1 cellular context compared by ENCODE assay signal in the genomic region with DNA sequence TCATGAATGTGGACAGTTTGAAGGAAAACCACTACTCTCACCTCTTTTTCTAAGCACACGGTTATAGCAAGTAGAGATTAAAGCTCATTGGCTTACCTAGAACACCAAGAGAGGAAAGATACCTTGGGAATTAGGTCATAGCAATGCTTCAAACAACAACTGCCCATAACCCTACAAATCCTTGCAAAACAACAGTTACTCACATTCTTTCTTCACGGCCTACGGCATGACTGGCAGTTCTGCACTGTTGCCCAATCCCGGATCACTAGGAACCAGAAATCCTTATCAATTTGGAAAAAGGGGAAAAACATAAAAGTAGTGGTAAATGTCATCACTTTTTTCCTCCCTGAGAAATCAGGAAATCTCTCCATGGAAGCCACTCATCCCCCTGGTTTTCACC.
A peak's percentile ranks its signal among the peaks of the same experiment; 100 is the strongest.
TF ChIP-seq lines count a peak whose summit lies in the region.

No MANE protein-coding gene starts in this region.

TF ChIP-seq in HepG2, 621 proteins besides CTCF, POLR2A, EP300 and RAD21 (continued from another document):
- TF ChIP-seq ATF4 (CRISPR knock-in tag; IDR thresholded peaks at IDR 0.05) (0 out of 4 replicates have a peak, but pooled peaks of 1 of the 2 experiments have one; percentile 46), ETS1 (CRISPR knock-in tag; IDR thresholded peaks at IDR 0.05) (no peak), ZNF230 (CRISPR knock-in tag; IDR thresholded peaks at IDR 0.05) (no peak), ZMAT3 (CRISPR knock-in tag; conservative IDR thresholded peaks at IDR 0.05) (no peak), SYNCRIP (IDR thresholded peaks at IDR 0.05; ENCODE audit: insufficient read depth, low read depth, low read length) (no peak), ZFY (CRISPR knock-in tag; IDR thresholded peaks at IDR 0.05) (no peak), SMAD1 (CRISPR knock-in tag; IDR thresholded peaks at IDR 0.05; ENCODE audit: borderline replicate concordance, low read depth) (no peak), ZNF768 (CRISPR knock-in tag; IDR thresholded peaks at IDR 0.05) (no peak), FOSL2 (CRISPR knock-in tag; IDR thresholded peaks at IDR 0.05) (peak; percentile 80), MED1 (CRISPR knock-in tag; IDR thresholded peaks at IDR 0.05) (0 out of 2 replicates have a peak, but pooled peaks have one; percentile 31), KLF15 (CRISPR knock-in tag; IDR thresholded peaks at IDR 0.05; ENCODE audit: borderline replicate concordance) (no peak)
- TF ChIP-seq, protein P1, sequence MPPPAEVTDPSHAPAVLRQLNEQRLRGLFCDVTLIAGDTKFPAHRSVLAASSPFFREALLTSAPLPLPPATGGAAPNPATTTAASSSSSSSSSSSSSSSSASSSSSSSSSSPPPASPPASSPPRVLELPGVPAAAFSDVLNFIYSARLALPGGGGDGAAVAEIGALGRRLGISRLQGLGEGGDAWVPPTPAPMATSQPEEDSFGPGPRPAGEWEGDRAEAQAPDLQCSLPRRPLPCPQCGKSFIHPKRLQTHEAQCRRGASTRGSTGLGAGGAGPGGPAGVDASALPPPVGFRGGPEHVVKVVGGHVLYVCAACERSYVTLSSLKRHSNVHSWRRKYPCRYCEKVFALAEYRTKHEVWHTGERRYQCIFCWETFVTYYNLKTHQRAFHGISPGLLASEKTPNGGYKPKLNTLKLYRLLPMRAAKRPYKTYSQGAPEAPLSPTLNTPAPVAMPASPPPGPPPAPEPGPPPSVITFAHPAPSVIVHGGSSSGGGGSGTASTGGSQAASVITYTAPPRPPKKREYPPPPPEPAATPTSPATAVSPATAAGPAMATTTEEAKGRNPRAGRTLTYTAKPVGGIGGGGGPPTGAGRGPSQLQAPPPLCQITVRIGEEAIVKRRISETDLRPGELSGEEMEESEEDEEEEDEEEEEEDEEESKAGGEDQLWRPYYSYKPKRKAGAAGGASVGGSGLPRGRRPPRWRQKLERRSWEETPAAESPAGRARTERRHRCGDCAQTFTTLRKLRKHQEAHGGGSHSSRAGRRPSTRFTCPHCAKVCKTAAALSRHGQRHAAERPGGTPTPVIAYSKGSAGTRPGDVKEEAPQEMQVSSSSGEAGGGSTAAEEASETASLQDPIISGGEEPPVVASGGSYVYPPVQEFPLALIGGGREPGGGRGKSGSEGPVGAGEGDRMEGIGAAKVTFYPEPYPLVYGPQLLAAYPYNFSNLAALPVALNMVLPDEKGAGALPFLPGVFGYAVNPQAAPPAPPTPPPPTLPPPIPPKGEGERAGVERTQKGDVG (CRISPR knock-in tag; IDR thresholded peaks at IDR 0.05; ENCODE audit: borderline replicate concordance), result no peak
- TF ChIP-seq, protein P2, sequence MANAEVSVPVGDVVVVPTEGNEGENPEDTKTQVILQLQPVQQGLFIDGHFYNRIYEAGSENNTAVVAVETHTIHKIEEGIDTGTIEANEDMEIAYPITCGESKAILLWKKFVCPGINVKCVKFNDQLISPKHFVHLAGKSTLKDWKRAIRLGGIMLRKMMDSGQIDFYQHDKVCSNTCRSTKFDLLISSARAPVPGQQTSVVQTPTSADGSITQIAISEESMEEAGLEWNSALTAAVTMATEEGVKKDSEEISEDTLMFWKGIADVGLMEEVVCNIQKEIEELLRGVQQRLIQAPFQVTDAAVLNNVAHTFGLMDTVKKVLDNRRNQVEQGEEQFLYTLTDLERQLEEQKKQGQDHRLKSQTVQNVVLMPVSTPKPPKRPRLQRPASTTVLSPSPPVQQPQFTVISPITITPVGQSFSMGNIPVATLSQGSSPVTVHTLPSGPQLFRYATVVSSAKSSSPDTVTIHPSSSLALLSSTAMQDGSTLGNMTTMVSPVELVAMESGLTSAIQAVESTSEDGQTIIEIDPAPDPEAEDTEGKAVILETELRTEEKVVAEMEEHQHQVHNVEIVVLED (CRISPR knock-in tag; IDR thresholded peaks at IDR 0.05; ENCODE audit: borderline replicate concordance), result no peak
